In the genomic region with DNA sequence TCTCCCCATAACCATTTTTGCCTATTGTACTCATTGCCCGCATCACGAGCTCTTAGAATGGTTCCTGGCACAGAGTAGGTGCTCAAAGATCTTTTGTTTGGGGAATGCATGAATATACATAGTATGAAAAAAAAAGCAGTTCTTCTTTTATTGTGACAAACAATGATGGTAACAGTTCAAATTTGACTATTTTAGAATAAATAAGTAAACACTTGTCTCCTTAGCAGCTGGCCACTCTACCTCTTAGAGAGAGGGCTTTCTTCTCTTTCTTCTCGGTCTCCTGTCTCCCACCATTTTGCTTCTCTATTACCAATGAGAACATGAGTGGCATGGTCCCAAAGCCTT, we compare ENCODE assay signal across 8 cellular contexts.
DNase-seq lines count a peak whose midpoint lies in the region; ATAC-seq and FAIRE-seq lines count a peak whose summit lies in the region.

No MANE protein-coding gene starts in this region.

- DNase-seq in SIG-M5 treated with dmso at 0.1 percent for 504 hours (lab: John Stamatoyannopoulos, UW; ENCODE audit: unreplicated experiment) (peak; percentile 41), SIG-M5 (lab: John Stamatoyannopoulos, UW) (no peak), memory B cell (ENCODE audit: low spot score in 2 of 2) (no peak), urothelium cell line (ENCODE audit: low spot score) (peak; percentile 2), HUDEP-2 (lab: John Stamatoyannopoulos, UW; ENCODE audit: unreplicated experiment in 76 of 76) (no peak)
- DNase-seq in activated CD4-positive, alpha-beta T cell treated with anti-CD3 and anti-CD28 coated beads, Interleukin-2, amount 50 U/mL, for 48 hours = no peak

- peak overlapping the region; percentile 93 for H3K27ac Mint-ChIP-seq in memory B cell

- no peaks in the 10 kb centered on the region for H3K27me3 Mint-ChIP-seq in memory B cell

- no peaks in the 10 kb centered on the region for H3K36me3 Mint-ChIP-seq in memory B cell

- H3K4me3 Mint-ChIP-seq in memory B cell = peak overlapping the region; percentile 87

- peaks cover 20% of the 10 kb centered on the region for H3K4me1 Mint-ChIP-seq in memory B cell

- H3K9me3 Mint-ChIP-seq in memory B cell = no peaks in the 10 kb centered on the region

- ATAC-seq in HG03064 (IDR thresholded peaks at IDR 0.05; ENCODE audit: low read depth, unreplicated experiment) (peak; percentile 1), memory B cell (ENCODE audit: low read depth) (peak; percentile 19)

- FAIRE-seq in urothelium cell line (lab: Jason Lieb, UNC) = no peak

- peak overlapping the region; percentile 96 for H3K27ac ChIP-seq in angular gyrus (ENCODE audit: low read depth, low read length)

Comparison
In these comparisons a context has a peak if more than half of its experiments do, and no peak if none do; other contexts are left out.
1. DNase-seq: peak in SIG-M5 treated with dmso at 0.1 percent for 504 hours (single experiment) and urothelium cell line (single experiment); none in SIG-M5 (single experiment), memory B cell (0 of 2), activated CD4-positive, alpha-beta T cell treated with anti-CD3 and anti-CD28 coated beads, Interleukin-2, amount 50 U/mL, for 48 hours (0 of 2) and HUDEP-2 (0 of 76).